16 cellular contexts compared by ENCODE assay signal in genomic region chr4:110982486-110982885, GRCh38.
DNase-seq lines count a peak whose midpoint lies in the region; TF ChIP-seq lines count a peak whose summit lies in the region.
"Had no signal": no experiment of that assay in that cellular context is flagged by ENCODE, and none has a peak within 500 bp of the region (broad histone marks: within the 10 kb centered on the region; RNA-seq: fewer than 3 reads in every experiment).

No MANE protein-coding gene starts in this region.

- DNase-seq in GM04503 (ENCODE audit: low read depth), result peak; percentile 50
- DNase-seq in amniotic epithelial cell (ENCODE audit: low read depth), result peak; percentile 75
- DNase-seq in kidney glomerular epithelial cell (lab: John Stamatoyannopoulos, UW), result peak; percentile 21
- DNase-seq in stimulated activated CD4-positive, alpha-beta T cell treated with anti-CD3 and anti-CD28 coated beads, Interleukin-4, amount 100 ng/mL, for 1 hour, result no peak
- DNase-seq in activated gamma-delta T cell (lab: John Stamatoyannopoulos, UW), result no peak
- no peak for DNase-seq in GM10266 (ENCODE audit: extremely low spot score)
- no peak for DNase-seq in medulla oblongata (ENCODE audit: extremely low spot score)
- DNase-seq: CD8-positive, alpha-beta memory T cell; DMS79; MG63; NCI-H1092; NCI-H146; NCI-H2081; NCI-H524; Peyer's patch; SHP77 treated with DMSO at 0.1 percent for 48 hours had no signal

- TF ChIP-seq CTCF in GM10266 (IDR thresholded peaks at IDR 0.05; ENCODE audit: control insufficient read depth, insufficient read depth, low read depth, missing control alignments), result no peak

Comparison
In these comparisons a context has a peak if more than half of its experiments do, and no peak if none do; other contexts are left out.
1. DNase-seq: peak in GM04503 (single experiment), amniotic epithelial cell (single experiment) and kidney glomerular epithelial cell (single experiment); none in stimulated activated CD4-positive, alpha-beta T cell treated with anti-CD3 and anti-CD28 coated beads, Interleukin-4, amount 100 ng/mL, for 1 hour (single experiment), activated gamma-delta T cell (single experiment), GM10266 (single experiment) and medulla oblongata (single experiment).